15 cellular contexts compared by ENCODE assay signal in the genomic region with DNA sequence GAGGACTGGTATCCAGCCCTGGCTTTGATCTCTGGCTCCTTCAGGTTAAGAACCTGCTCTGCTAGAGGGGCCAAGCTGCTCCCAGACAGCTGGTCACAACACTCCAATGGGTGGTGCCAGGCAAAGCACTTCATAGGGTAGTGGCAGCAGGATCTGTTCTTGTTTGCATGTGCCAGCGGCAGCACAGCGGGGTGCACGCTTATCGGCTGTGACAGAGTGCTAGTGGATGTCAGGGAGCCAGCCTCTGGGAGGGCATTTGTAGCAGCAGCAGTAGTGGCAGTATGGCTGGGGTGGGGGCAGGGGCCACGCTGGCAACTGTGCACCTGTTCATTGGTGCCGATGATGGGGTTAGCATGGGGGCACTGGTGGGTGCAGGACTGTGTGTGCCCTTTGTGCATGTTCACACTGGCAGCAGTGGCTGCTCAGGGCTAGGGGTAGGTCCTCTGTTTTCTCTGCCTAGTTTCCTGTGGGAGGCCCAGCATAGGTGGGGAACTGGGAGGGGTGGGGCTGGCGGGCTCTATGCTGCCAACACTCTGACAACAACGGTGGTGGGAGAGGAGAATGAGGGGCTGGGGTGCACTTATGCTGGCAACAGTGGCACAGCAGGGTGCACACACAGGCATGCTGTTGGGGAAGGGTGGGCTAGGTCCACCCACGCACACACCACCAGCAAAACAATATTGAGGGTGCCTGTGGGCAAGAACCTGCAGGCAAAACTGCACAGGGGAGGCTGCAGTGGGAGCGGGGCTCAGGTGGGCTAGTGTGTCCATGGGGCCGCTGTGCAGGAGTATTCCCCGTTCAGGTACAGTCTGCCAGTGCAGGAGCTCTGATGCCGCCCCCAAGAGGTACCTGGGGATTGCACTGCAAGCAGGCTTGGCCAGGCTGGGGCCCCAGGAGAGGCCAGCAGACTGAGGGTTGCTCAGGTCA. TPM values are rescaled to one million over a fixed set of nuclear protein-coding genes. Genes with fewer than 3 reads are reported as not detected.
DNase-seq lines count a peak whose midpoint lies in the region; ATAC-seq and TF ChIP-seq lines count a peak whose summit lies in the region.
"Had no signal": no experiment of that assay in that cellular context is flagged by ENCODE, and none has a peak within 500 bp of the region (broad histone marks: within the 10 kb centered on the region; RNA-seq: fewer than 3 reads in every experiment).

No MANE protein-coding gene starts in this region.

- H3K4me3 ChIP-seq in PC-3 (ENCODE audit: low read length) = no peak overlapping the region
- H3K4me3 ChIP-seq: pancreas, suprapubic skin had no signal

- H3K4me2 ChIP-seq in PC-3 (ENCODE audit: low read length) = no peak overlapping the region

- no TSS peak for BruUV-seq in PC-3 (replicated peaks; lab: Mats Ljungman, UMichigan)

- ATAC-seq in memory B cell (ENCODE audit: low read depth) (no peak), HG03565 (IDR thresholded peaks at IDR 0.05; ENCODE audit: unreplicated experiment) (no peak), PC-3 (no peak)

- intact Hi-C loops in PC-3 (cut with micrococcal nuclease) = no loop called here

- H3K9me3 ChIP-seq in PC-3 (ENCODE audit: low read length) = peaks cover 18% of the 10 kb centered on the region
- H3K9me3 ChIP-seq: pancreas had no signal

- H3K27me3 Mint-ChIP-seq in activated CD4-positive, alpha-beta memory T cell treated with anti-CD3 and anti-CD28 coated beads, Interleukin-2, amount 10 ng/mL, durations not matched to agents 7 days and 5 days = no peaks in the 10 kb centered on the region
- H3K27me3 Mint-ChIP-seq in memory B cell = no peaks in the 10 kb centered on the region

- H3K9me3 Mint-ChIP-seq in activated CD4-positive, alpha-beta memory T cell treated with anti-CD3 and anti-CD28 coated beads, Interleukin-2, amount 10 ng/mL, durations not matched to agents 7 days and 5 days = peaks cover 23% of the 10 kb centered on the region
- peaks cover 3% of the 10 kb centered on the region for H3K9me3 Mint-ChIP-seq in memory B cell

- CTCF ChIA-PET in activated CD4-positive, alpha-beta memory T cell treated with anti-CD3 and anti-CD28 coated beads, Interleukin-2, amount 10 ng/mL, durations not matched to agents 7 days and 5 days (lab: Charles Lee) = no interaction called here
- CTCF ChIA-PET in PC-3 (lab: Charles Lee) = no interaction called here

- H3K9me2 ChIP-seq in PC-3 (replicated peaks; ENCODE audit: low read length) = no peaks in the 10 kb centered on the region

- H3K27ac Mint-ChIP-seq in activated CD4-positive, alpha-beta memory T cell treated with anti-CD3 and anti-CD28 coated beads, Interleukin-2, amount 10 ng/mL, durations not matched to agents 7 days and 5 days = peak overlapping the region; percentile 60
- peak overlapping the region; percentile 64 for H3K27ac Mint-ChIP-seq in memory B cell
- H3K27ac Mint-ChIP-seq: HFFc6 had no signal

- POLR2A ChIA-PET in activated CD4-positive, alpha-beta memory T cell treated with anti-CD3 and anti-CD28 coated beads, Interleukin-2, amount 10 ng/mL, durations not matched to agents 7 days and 5 days (lab: Charles Lee) = interaction anchor here (1.0 to 1.3 kb wide), 3 partner anchors 10 to 18 kb away, joined by 3 to 4 read pairs (median 4); no protein-coding TSS in a partner anchor
- POLR2A ChIA-PET in PC-3 (lab: Charles Lee; ENCODE audit: unreplicated experiment) = no interaction called here

- H3K79me2 ChIP-seq in PC-3 (ENCODE audit: low read length) = peaks cover 5% of the 10 kb centered on the region; the same call in 1 of the 2 replicates

- peaks cover 59% of the 10 kb centered on the region for H3K36me3 ChIP-seq in PC-3 (ENCODE audit: low read depth, low read length)

- no peaks in the 10 kb centered on the region for H4K20me1 ChIP-seq in PC-3 (ENCODE audit: low read length)

- peaks cover 88% of the 10 kb centered on the region for H3K36me3 Mint-ChIP-seq in activated CD4-positive, alpha-beta memory T cell treated with anti-CD3 and anti-CD28 coated beads, Interleukin-2, amount 10 ng/mL, durations not matched to agents 7 days and 5 days (ENCODE audit: low read depth)
- H3K36me3 Mint-ChIP-seq in memory B cell = peaks cover 48% of the 10 kb centered on the region

- H3K9ac ChIP-seq in PC-3 (ENCODE audit: low read length) = no peak overlapping the region

- TF ChIP-seq CTCF in PC-3 (conservative IDR thresholded peaks at IDR 0.05; ENCODE audit: low read depth, low read length) = no peak

- no peak overlapping the region for H3K4me3 Mint-ChIP-seq in activated CD4-positive, alpha-beta memory T cell treated with anti-CD3 and anti-CD28 coated beads, Interleukin-2, amount 10 ng/mL, durations not matched to agents 7 days and 5 days
- no peak overlapping the region for H3K4me3 Mint-ChIP-seq in memory B cell
- H3K4me3 Mint-ChIP-seq: HFFc6 had no signal

- H3F3A ChIP-seq in PC-3 (ENCODE audit: low read length, unreplicated experiment) = no peaks in the 10 kb centered on the region

- no peaks in the 10 kb centered on the region for H3K27me3 ChIP-seq in PC-3 (ENCODE audit: low read length)
- H3K27me3 ChIP-seq: pancreas, suprapubic skin had no signal

- peak; percentile 51 for DNase-seq in NCI-H2107 treated with DMSO at 0.1 percent for 48 hours (lab: John Stamatoyannopoulos, UW; ENCODE audit: unreplicated experiment)
- DNase-seq in NCI-H2107 (lab: John Stamatoyannopoulos, UW) = no peak
- peak; percentile 56 for DNase-seq in NCI-H1092 (lab: John Stamatoyannopoulos, UW)
- DNase-seq in activated CD4-positive, alpha-beta memory T cell treated with anti-CD3 and anti-CD28 coated beads, Interleukin-2, amount 10 ng/mL, durations not matched to agents 7 days and 5 days = no peak
- DNase-seq in memory B cell (ENCODE audit: low spot score in 2 of 2) = no peak
- no peak for DNase-seq in midbrain (lab: John Stamatoyannopoulos, UW)
- DNase-seq in PC-3 = no peak
- DNase-seq: activated CD4-positive, alpha-beta T cell treated with anti-CD3 and anti-CD28 coated beads, Interleukin-2, amount 50 U/mL, for 4 hours; HFFc6 had no signal

- H3K27ac ChIP-seq in PC-3 (ENCODE audit: low read length) = no peak overlapping the region
- H3K27ac ChIP-seq: 22Rv1, pancreas, suprapubic skin had no signal

- peaks cover 29% of the 10 kb centered on the region for H3K4me1 Mint-ChIP-seq in activated CD4-positive, alpha-beta memory T cell treated with anti-CD3 and anti-CD28 coated beads, Interleukin-2, amount 10 ng/mL, durations not matched to agents 7 days and 5 days
- peaks cover 24% of the 10 kb centered on the region for H3K4me1 Mint-ChIP-seq in memory B cell

- H3K4me1 ChIP-seq in PC-3 (ENCODE audit: insufficient read depth, low read length) = no peaks in the 10 kb centered on the region
- H3K4me1 ChIP-seq: pancreas had no signal

- H2AFZ ChIP-seq in PC-3 (ENCODE audit: low read length) = no peak overlapping the region

RNA-seq across cellular contexts. Expression of a gene that starts 19.3 kb away (rescaled TPM):
- 100 to 1,000 TPM; 131 to 151 TPM for total RNA-seq in activated CD4-positive, alpha-beta memory T cell treated with anti-CD3 and anti-CD28 coated beads, Interleukin-2, amount 10 ng/mL, durations not matched to agents 7 days and 5 days
- 104 and 109 TPM in 2 replicates for total RNA-seq in PC-3 (2014; rRNA removed)

RNA-seq across cellular contexts. Expression of a gene that starts 31.8 kb away (rescaled TPM):
- total RNA-seq in activated CD4-positive, alpha-beta memory T cell treated with anti-CD3 and anti-CD28 coated beads, Interleukin-2, amount 10 ng/mL, durations not matched to agents 7 days and 5 days = 10 to 100 TPM; 66.0 to 70.8 TPM
- 141 and 165 TPM in 2 replicates for total RNA-seq in PC-3 (2014; rRNA removed)

RNA-seq across cellular contexts. Expression of a gene that starts 43.7 kb away (rescaled TPM):
- not detected for total RNA-seq in activated CD4-positive, alpha-beta memory T cell treated with anti-CD3 and anti-CD28 coated beads, Interleukin-2, amount 10 ng/mL, durations not matched to agents 7 days and 5 days
- 0.58 TPM in 1 of 2 replicates, not detected in the other for total RNA-seq in PC-3 (2014; rRNA removed)
- total RNA-seq: HFFc6, lung microvascular endothelial cell, NCI-H460, pancreas, suprapubic skin had no signal

Comparison
In these comparisons a context has a peak if more than half of its experiments do, and no peak if none do; other contexts are left out.
1. DNase-seq: peak in NCI-H2107 treated with DMSO at 0.1 percent for 48 hours (single experiment) and NCI-H1092 (single experiment); none in NCI-H2107 (single experiment), activated CD4-positive, alpha-beta memory T cell treated with anti-CD3 and anti-CD28 coated beads, Interleukin-2, amount 10 ng/mL, durations not matched to agents 7 days and 5 days (single experiment), memory B cell (0 of 2), midbrain (single experiment) and PC-3 (single experiment).